ENCODE assay signal across 34 cellular contexts in the genomic region with DNA sequence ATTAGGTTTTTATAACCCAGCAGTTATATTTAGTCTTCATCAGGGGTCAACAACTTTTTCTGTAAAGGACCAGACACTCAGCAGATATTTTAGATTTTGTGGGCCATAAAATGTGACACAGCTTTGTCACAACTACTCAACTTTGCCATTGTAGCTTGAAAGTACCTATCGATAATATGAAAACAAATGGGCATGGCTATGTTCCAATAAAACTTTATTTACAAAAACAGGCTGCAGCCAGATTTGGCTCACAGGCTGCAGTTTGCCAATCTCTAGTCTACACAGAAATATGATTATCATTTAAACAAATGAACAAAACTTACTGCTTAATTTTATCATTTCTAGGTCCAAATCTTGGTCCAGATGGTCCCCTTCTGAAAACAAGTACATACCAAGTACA. TPM values are rescaled to one million over a fixed set of nuclear protein-coding genes. Genes with fewer than 3 reads are reported as not detected.
DNase-seq lines count a peak whose midpoint lies in the region; ATAC-seq, FAIRE-seq and TF ChIP-seq lines count a peak whose summit lies in the region.
"Had no signal": no experiment of that assay in that cellular context is flagged by ENCODE, and none has a peak within 500 bp of the region (broad histone marks: within the 10 kb centered on the region; RNA-seq: fewer than 3 reads in every experiment).

No MANE protein-coding gene starts in this region.

- no peak overlapping the region for H2AFZ ChIP-seq in GM12878 (ENCODE audit: control insufficient read depth, low read depth, low read length)
- no peak overlapping the region for H2AFZ ChIP-seq in K562 (ENCODE audit: low read depth, low read length)

- peaks cover 5% of the 10 kb centered on the region for H3K36me3 Mint-ChIP-seq in T-helper 17 cell (ENCODE audit: low read depth)

- CTCF ChIA-PET in GM12878 (lab: Yijun Ruan, JAX) (interaction anchor here (0.6 to 6.6 kb wide), 7 partner anchors 11 to 405 kb away, joined by 3 to 61 read pairs (median 6); a partner anchor contains a TSS), K562 (lab: Yijun Ruan, JAX; ENCODE audit: low intra/inter-chr PET ratio) (no interaction called here)

- no peak for TF ChIP-seq RAD21 in GM12878 (IDR thresholded peaks at IDR 0.05; ENCODE audit: insufficient read depth, low read depth, low read length)
- TF ChIP-seq RAD21 in K562 (CRISPR knock-in tag; conservative IDR thresholded peaks at IDR 0.05 in 1 of 2, IDR thresholded peaks at IDR 0.05 in 1 of 2) = no peak

- TF ChIP-seq CTCF in GM12878 (IDR thresholded peaks at IDR 0.05 in 2 of 3, conservative IDR thresholded peaks at IDR 0.05 in 1 of 3; ENCODE audit: control insufficient read depth in 2 of 3, extremely low read depth in 1 of 3, insufficient read depth in 1 of 3, low read depth in 3 of 3, low read length in 3 of 3) = no peak
- no peak for TF ChIP-seq CTCF in K562 (IDR thresholded peaks at IDR 0.05 in 2 of 3, conservative IDR thresholded peaks at IDR 0.05 in 1 of 3; ENCODE audit: insufficient read depth in 2 of 3, low read depth in 1 of 3, low read length in 3 of 3)
- TF ChIP-seq CTCF in omental fat pad (IDR thresholded peaks at IDR 0.05) = no peak
- no peak for TF ChIP-seq CTCF in left lung (IDR thresholded peaks at IDR 0.05)

- no peaks in the 10 kb centered on the region for H3K9me1 ChIP-seq in K562 (ENCODE audit: control insufficient read depth, insufficient read depth, low read length)

- RAD21 ChIA-PET in GM12878 (lab: Charles Lee; ENCODE audit: unreplicated experiment) = interaction anchor here (0.6 to 1.4 kb wide), 4 partner anchors 9 to 234 kb away, joined by 3 to 4 read pairs (median 3); a partner anchor contains a TSS

- POLR2A ChIA-PET in GM12878 (lab: Charles Lee) = interaction anchor here (1.0 kb wide), 1 partner anchor 124 kb away, joined by 3 read pairs; no protein-coding TSS in a partner anchor
- POLR2A ChIA-PET in K562 (lab: Yijun Ruan, JAX) = interaction anchor here (0.5 kb wide), 1 partner anchor 35 kb away, joined by 3 read pairs; no protein-coding TSS in a partner anchor

- H3K79me2 ChIP-seq in GM12878 (ENCODE audit: control insufficient read depth, insufficient read depth, low read length) = no peaks in the 10 kb centered on the region
- no peaks in the 10 kb centered on the region for H3K79me2 ChIP-seq in K562 (ENCODE audit: control insufficient read depth, insufficient read depth, low read length)

- FAIRE-seq in H54 (lab: Jason Lieb, UNC) = peak; percentile 52
- FAIRE-seq in GM12878 (lab: Jason Lieb, UNC) = no peak
- FAIRE-seq in K562 (lab: Jason Lieb, UNC) = no peak

- no peaks in the 10 kb centered on the region for H3K27me3 ChIP-seq in GM12878 (replicated peaks in 1 of 2; ENCODE audit: control insufficient read depth in 2 of 2, insufficient read depth in 2 of 2, low read length in 1 of 2)
- H3K27me3 ChIP-seq in K562 (ENCODE audit: control insufficient read depth in 2 of 2, insufficient read depth in 2 of 2, low read length in 2 of 2) = no peaks in the 10 kb centered on the region
- H3K27me3 ChIP-seq in left lung = no peaks in the 10 kb centered on the region
- H3K27me3 ChIP-seq: BE2C; BLaER1; BLaER1 treated with 17β-estradiol and CSF1 and Interleukin-3, amounts not matched to agents 10 nM and 100 nM had no signal

- ATAC-seq in T-helper 17 cell (no peak), GM12878 (no peak), K562 (no peak), omental fat pad (ENCODE audit: low FRiP score) (no peak), left lung (no peak)
- ATAC-seq: A549; CD8-positive, alpha-beta T cell had no signal

- H3K4me1 ChIP-seq in GM12878 (ENCODE audit: control insufficient read depth, insufficient read depth, low read length) (no peaks in the 10 kb centered on the region), K562 (replicated peaks in 1 of 2; ENCODE audit: control insufficient read depth in 2 of 2, insufficient read depth in 2 of 2, low read length in 2 of 2) (peaks cover 0 to 4% of the 10 kb centered on the region in 2 experiments; a peak in 2 of 5 replicates), left lung (no peaks in the 10 kb centered on the region)
- H3K4me1 ChIP-seq: A549, BE2C, Caco-2 had no signal

- H3K4me3 Mint-ChIP-seq in T-helper 17 cell = no peak overlapping the region
- H3K4me3 Mint-ChIP-seq: B cell; CD14-positive monocyte; CD4-positive, alpha-beta T cell; CD4-positive, CD25-positive, alpha-beta regulatory T cell; CD8-positive, alpha-beta memory T cell; CD8-positive, alpha-beta T cell had no signal

- H4K20me1 ChIP-seq in GM12878 (ENCODE audit: control insufficient read depth, insufficient read depth) = no peaks in the 10 kb centered on the region
- H4K20me1 ChIP-seq in K562 (replicated peaks; ENCODE audit: control insufficient read depth, insufficient read depth, low read length) = no peaks in the 10 kb centered on the region

- in situ Hi-C loops in GM12878 (cut with MboI) (no loop called here), K562 (cut with MboI) (no loop called here)

- TF ChIP-seq EP300 in GM12878 (IDR thresholded peaks at IDR 0.05; ENCODE audit: borderline replicate concordance in 1 of 2, control insufficient read depth in 1 of 2, low read depth in 2 of 2, low read length in 2 of 2) (no peak), K562 (IDR thresholded peaks at IDR 0.05; ENCODE audit: low read length) (no peak)

- no peaks in the 10 kb centered on the region for H3K27me3 Mint-ChIP-seq in T-helper 17 cell
- H3K27me3 Mint-ChIP-seq: B cell; CD4-positive, alpha-beta memory T cell; CD4-positive, alpha-beta T cell; CD4-positive, CD25-positive, alpha-beta regulatory T cell; CD8-positive, alpha-beta memory T cell had no signal

- DNase-seq in H54 (ENCODE audit: insufficient read length, low spot score) (no peak), T-helper 17 cell (no peak), GM12878 (ENCODE audit: low read depth, low spot score) (no peak), K562 (ENCODE audit: extremely low read depth in 1 of 4, low spot score in 3 of 4) (no peak), omental fat pad (ENCODE audit: low spot score) (no peak), left lung (no peak), cardiac septum (ENCODE audit: low spot score) (no peak)
- DNase-seq in stimulated activated CD4-positive, alpha-beta T cell treated with anti-CD3 and anti-CD28 coated beads, Interleukin-1b, Interleukin-23, amount 100 ng/mL, for 48 hours = no peak
- DNase-seq: 8988T; ACHN; AML-193; BE2C; C1 segment of cervical spinal cord; Caco-2; Calu3; CD4-positive, alpha-beta memory T cell; CD4-positive, alpha-beta T cell; CD4-positive, CD25-positive, alpha-beta regulatory T cell; CD8-positive, alpha-beta memory T cell; CD8-positive, alpha-beta T cell; COR-L47; DMS 273 treated with DMSO at 0.1 percent for 48 hours; DMS153; DMS53; DMS79; DMS79 treated with DMSO at 0.1 percent for 48 hours; DND-41 had no signal

- H3K4me2 ChIP-seq in GM12878 (ENCODE audit: control insufficient read depth, insufficient read depth) (no peak overlapping the region), K562 (ENCODE audit: insufficient read depth, low read length) (no peak overlapping the region)
- H3K4me2 ChIP-seq: A549; BLaER1; BLaER1 treated with 17β-estradiol and CSF1 and Interleukin-3, amounts not matched to agents 10 nM and 100 nM had no signal

- WGBS in GM12878 (ENCODE audit: insufficient coverage, insufficient replicate concordance, low lambda C conversion rate, missing lambda C conversion rate) = 100% methylated on average over 1 of the region's 1 CpG
- 84% methylated on average over 1 of the region's 1 CpG for WGBS in K562 (ENCODE audit: insufficient coverage, low coverage, missing lambda C conversion rate)

- H3K4me3 ChIP-seq in GM12878 = no peak overlapping the region
- no peak overlapping the region for H3K4me3 ChIP-seq in K562
- H3K4me3 ChIP-seq in left lung = no peak overlapping the region
- H3K4me3 ChIP-seq: A549; BLaER1; BLaER1 treated with 17β-estradiol and CSF1 and Interleukin-3, amounts not matched to agents 10 nM and 100 nM had no signal

- H3K9ac ChIP-seq in GM12878 (ENCODE audit: control insufficient read depth, insufficient read depth, low read length) (no peak overlapping the region), K562 (ENCODE audit: insufficient read depth in 1 of 2, low read depth in 2 of 2, low read length in 2 of 2) (no peak overlapping the region)
- H3K9ac ChIP-seq: BLaER1; BLaER1 treated with 17β-estradiol and CSF1 and Interleukin-3, amounts not matched to agents 10 nM and 100 nM had no signal

- peak overlapping the region; percentile 2 for H3K27ac Mint-ChIP-seq in T-helper 17 cell
- H3K27ac Mint-ChIP-seq: B cell; CD4-positive, alpha-beta T cell; CD4-positive, CD25-positive, alpha-beta regulatory T cell had no signal

- intact Hi-C loops in GM12878 (cut with micrococcal nuclease; ENCODE audit: unreplicated experiment) = loop anchor here (5.0 to 10.0 kb wide), 2 partner anchors 147 to 234 kb away; a partner anchor contains a TSS
- intact Hi-C loops in K562 (cut with micrococcal nuclease) = loop anchor here (10.0 kb wide), 1 partner anchor 234 kb away; a partner anchor contains a TSS
- intact Hi-C loops in left lung (cut with DNase I) = no loop called here
- intact Hi-C loops in cardiac septum (cut with DNase I) = no loop called here

- H3K27ac ChIP-seq in GM12878 (ENCODE audit: control insufficient read depth, insufficient read depth) (no peak overlapping the region), K562 (ENCODE audit: extremely low read depth, low read depth, low read length) (no peak overlapping the region), left lung (no peak overlapping the region)
- H3K27ac ChIP-seq: 22Rv1; A549; BLaER1; BLaER1 treated with 17β-estradiol and CSF1 and Interleukin-3, amounts not matched to agents 10 nM and 100 nM; C4-2B had no signal

- H3K4me1 Mint-ChIP-seq in T-helper 17 cell = peaks cover 12% of the 10 kb centered on the region
- H3K4me1 Mint-ChIP-seq: B cell had no signal

- no peaks in the 10 kb centered on the region for H3K36me3 ChIP-seq in GM12878 (ENCODE audit: control insufficient read depth in 2 of 2, insufficient read depth in 2 of 2, low read length in 1 of 2)
- H3K36me3 ChIP-seq in K562 (ENCODE audit: control insufficient read depth, insufficient read depth, low read length) = peaks cover 7% of the 10 kb centered on the region; the same call in 2 of the 3 replicates
- H3K36me3 ChIP-seq in left lung = peaks cover 0 to 28% of the 10 kb centered on the region in 2 donors
- H3K36me3 ChIP-seq: BE2C had no signal

- H3K9me3 ChIP-seq in T-helper 17 cell (ENCODE audit: control insufficient read depth, low read length, poor library complexity, severe bottlenecking) (no peaks in the 10 kb centered on the region), GM12878 (replicated peaks; ENCODE audit: control insufficient read depth, insufficient read depth, low read length) (peaks cover 5% of the 10 kb centered on the region; the same call in 1 of the 3 replicates), K562 (replicated peaks; ENCODE audit: control insufficient read depth, insufficient read depth, low read depth, low read length) (no peaks in the 10 kb centered on the region; the same call in 1 of the 2 replicates), left lung (peaks cover 0 to 15% of the 10 kb centered on the region in 2 donors)
- H3K9me3 ChIP-seq: A549, BE2C had no signal

- SMC1A ChIA-PET in GM12878 (lab: Charles Lee; ENCODE audit: uncharacterized antibody, unreplicated experiment) = interaction anchor here (0.9 to 8.0 kb wide), 7 partner anchors 11 to 188 kb away, joined by 3 to 49 read pairs (median 3); a partner anchor contains a TSS

- BruUV-seq in GM12878 (replicated peaks; lab: Mats Ljungman, UMichigan) (no TSS peak), K562 (replicated peaks; lab: Mats Ljungman, UMichigan) (no TSS peak)

- TF ChIP-seq POLR2A in H54 (IDR thresholded peaks at IDR 0.05; ENCODE audit: low read depth, low read length) (no peak), GM12878 (IDR thresholded peaks at IDR 0.05; ENCODE audit: low read depth, low read length) (no peak), K562 (conservative IDR thresholded peaks at IDR 0.05) (no peak)

RNA-seq across cellular contexts. Expression of a gene that starts 23.0 kb away (rescaled TPM):
- total RNA-seq in T-helper 17 cell = 10 to 100 TPM; 19.7 to 21.6 TPM
- 8.2 and 8.6 TPM in 2 replicates for total RNA-seq in GM12878 (2013; cell fraction: nucleolus; rRNA removed)
- 1.5 and 2.8 TPM in 2 replicates for total RNA-seq in GM12878 (2014; rRNA removed)
- 4.2 and 4.3 TPM in 2 replicates for total RNA-seq in GM12878 (2014; rRNA removed; fragmentation: Illumina TruSeq; extraction: Trizol)
- total RNA-seq in GM12878 (2021) = 3.4 and 4.6 TPM in 2 replicates
- polyA plus RNA-seq in GM12878 (2011; ENCODE audit: low read depth) = 3.1 TPM
- polyA plus RNA-seq in GM12878 (2011; rRNA removed) = 6.3 and 13.7 TPM in 2 replicates
- polyA plus RNA-seq in GM12878 (2011; cell fraction: cytosol; rRNA removed) = 1.8 and 1.9 TPM in 2 replicates
- polyA plus RNA-seq in GM12878 (2011; cell fraction: nucleus; rRNA removed) = 4.7 and 5.2 TPM in 2 replicates
- polyA plus RNA-seq in GM12878 (2012) = 5.3 and 6.6 TPM in 2 replicates
- 5.2 and 6.6 TPM in 2 replicates for polyA plus RNA-seq in GM12878 (2014; fragmentation: Illumina TruSeq; extraction: Trizol)
- 1 to 10 TPM in 1 of 2 experiments, under 1 TPM in 1; 0.90 to 1.5 TPM for polyA plus RNA-seq in GM12878 (2014; fragmentation: Nextera tagmentation; extraction: Ambion mirVana)
- 3.5 and 4.0 TPM in 2 replicates for polyA plus RNA-seq in GM12878 (2014; rRNA removed)
- 1 to 10 TPM; 4.3 to 7.9 TPM for polyA plus RNA-seq in GM12878 (2016; fragmentation: Nextera tagmentation; extraction: Ambion mirVana)
- polyA minus RNA-seq in GM12878 (2011; rRNA and poly(A)+ RNA removed) = 1.6 and 2.4 TPM in 2 replicates
- polyA minus RNA-seq in GM12878 (2011; cell fraction: cytosol; rRNA and poly(A)+ RNA removed) = 1.2 and 4.9 TPM in 2 replicates
- polyA minus RNA-seq in GM12878 (2011; cell fraction: nucleus; rRNA and poly(A)+ RNA removed) = 1.6 and 2.4 TPM in 2 replicates
- total RNA-seq in K562 (2011; cell fraction: chromatin; rRNA removed; ENCODE audit: low replicate concordance) = 3.1 and 14.9 TPM in 2 replicates
- total RNA-seq in K562 (2011; cell fraction: nucleolus; rRNA removed) = 2.2 and 2.4 TPM in 2 replicates
- 6.6 and 16.6 TPM in 2 replicates for total RNA-seq in K562 (2011; cell fraction: nucleoplasm; rRNA removed)
- total RNA-seq in K562 (2014; rRNA removed) = 5.1 and 6.5 TPM in 2 replicates
- total RNA-seq in K562 (2014; rRNA removed; fragmentation: Illumina TruSeq; extraction: Trizol) = 12.3 and 14.7 TPM in 2 replicates
- total RNA-seq in K562 (2015; rRNA removed; fragmentation: Illumina TruSeq; extraction: Trizol) = 10.0 and 11.1 TPM in 2 replicates
- 12.3 and 13.7 TPM in 2 replicates for total RNA-seq in K562 (2021)
- 12.5 and 21.4 TPM in 2 replicates for polyA plus RNA-seq in K562 (2011; rRNA removed)
- polyA plus RNA-seq in K562 (2011; cell fraction: cytosol; rRNA removed) = 2.5 and 4.6 TPM in 2 replicates
- polyA plus RNA-seq in K562 (2011; cell fraction: nucleus; rRNA removed) = 10.3 and 12.6 TPM in 2 replicates
- 12.7 and 15.1 TPM in 2 replicates for polyA plus RNA-seq in K562 (2012)
- polyA plus RNA-seq in K562 (2014; fragmentation: Illumina TruSeq; extraction: Trizol) = 12.4 and 14.0 TPM in 2 replicates
- 1 to 10 TPM; 3.3 to 4.1 TPM for polyA plus RNA-seq in K562 (2014; fragmentation: Nextera tagmentation; extraction: Ambion mirVana)
- polyA plus RNA-seq in K562 (2014; rRNA removed) = 11.4 and 11.9 TPM in 2 replicates
- 11.1 and 11.3 TPM in 2 replicates for polyA minus RNA-seq in K562 (2011; rRNA and poly(A)+ RNA removed)
- 7.7 and 8.4 TPM in 2 replicates for polyA minus RNA-seq in K562 (2011; cell fraction: cytosol; rRNA and poly(A)+ RNA removed)
- polyA minus RNA-seq in K562 (2011; cell fraction: nucleus; rRNA and poly(A)+ RNA removed) = 4.6 and 7.4 TPM in 2 replicates
- total RNA-seq in omental fat pad = 10 to 100 TPM in 1 of 4 donors, 1 to 10 TPM in 3; 5.0 to 16.9 (median 7.4) TPM
- 10 to 100 TPM; 14.7 to 18.8 TPM for total RNA-seq in left lung
- total RNA-seq in cardiac septum = 8.7 TPM

Comparison
In these comparisons a context has a peak if more than half of its experiments do, and no peak if none do; other contexts are left out.
1. intact Hi-C loops: an anchor here in GM12878 (5.0 to 10.0 kb wide) and K562 (10.0 kb wide); none called in left lung and cardiac septum.